8 cellular contexts compared by ENCODE assay signal in genomic region chr17:40647549-40648325, GRCh38. TPM values are rescaled to one million over a fixed set of nuclear protein-coding genes. Genes with fewer than 3 reads are reported as not detected.
DNase-seq lines count a peak whose midpoint lies in the region; ATAC-seq and TF ChIP-seq lines count a peak whose summit lies in the region.

TSS of gene SMARCE1 (minus strand) at chr17:40647818. CDS start at chr17:40645802, 2,016 bp downstream.

- peaks cover 3% of the 10 kb centered on the region for H3F3A ChIP-seq in SK-N-SH (replicated peaks; ENCODE audit: insufficient read depth)

- H3K36me3 Mint-ChIP-seq in activated naive CD4-positive, alpha-beta T cell treated with anti-CD3 and anti-CD28 coated beads, Interleukin-2, amount 10 ng/mL, durations not matched to agents 7 days and 5 days: peaks cover 22% of the 10 kb centered on the region

- peak; percentile 53 for ATAC-seq in GM21786 (IDR thresholded peaks at IDR 0.05; ENCODE audit: unreplicated experiment)

- POLR2A ChIA-PET in SK-N-SH (lab: Yijun Ruan, JAX): interaction anchor here (0.6 to 1.8 kb wide), 5 partner anchors 8 to 513 kb away, joined by 3 to 8 read pairs (median 3); no protein-coding TSS in a partner anchor

- peak within 1 kb of the TSS; percentile 98 for H2AFZ ChIP-seq in SK-N-SH (ENCODE audit: low read depth)

- TF ChIP-seq CTCF in SK-N-SH (IDR thresholded peaks at IDR 0.05) (no peak), subcutaneous adipose tissue (IDR thresholded peaks at IDR 0.05; ENCODE audit: low read depth) (no peak)

- H3K9me3 ChIP-seq in SK-N-SH: no peaks in the 10 kb centered on the region

- peak within 1 kb of the TSS; percentile 97 for H3K27ac Mint-ChIP-seq in activated naive CD4-positive, alpha-beta T cell treated with anti-CD3 and anti-CD28 coated beads, Interleukin-2, amount 10 ng/mL, durations not matched to agents 7 days and 5 days

- no peaks in the 10 kb centered on the region for H4K20me1 ChIP-seq in SK-N-SH (ENCODE audit: insufficient read depth)

- H3K9me3 Mint-ChIP-seq in activated naive CD4-positive, alpha-beta T cell treated with anti-CD3 and anti-CD28 coated beads, Interleukin-2, amount 10 ng/mL, durations not matched to agents 7 days and 5 days: no peaks in the 10 kb centered on the region

- peaks cover 34 to 36% of the 10 kb centered on the region in 2 experiments for H3K36me3 ChIP-seq in SK-N-SH (replicated peaks in 1 of 2; ENCODE audit: control insufficient read depth in 1 of 2, insufficient read depth in 2 of 2, low read length in 1 of 2)

- no peak for TF ChIP-seq RAD21 in SK-N-SH (IDR thresholded peaks at IDR 0.05; ENCODE audit: low read length)

- H3K4me3 Mint-ChIP-seq in activated naive CD4-positive, alpha-beta T cell treated with anti-CD3 and anti-CD28 coated beads, Interleukin-2, amount 10 ng/mL, durations not matched to agents 7 days and 5 days: peak within 1 kb of the TSS; percentile 94

- H3K27me3 ChIP-seq in SK-N-SH (ENCODE audit: insufficient read depth): no peaks in the 10 kb centered on the region

- H3K4me1 Mint-ChIP-seq in activated naive CD4-positive, alpha-beta T cell treated with anti-CD3 and anti-CD28 coated beads, Interleukin-2, amount 10 ng/mL, durations not matched to agents 7 days and 5 days: peaks cover 45% of the 10 kb centered on the region

- peak; percentile 54 for DNase-seq in DMS114 treated with DMSO at 0.1 percent for 48 hours (lab: John Stamatoyannopoulos, UW; ENCODE audit: unreplicated experiment)
- DNase-seq in LoVo (ENCODE audit: low spot score): peak; percentile 73
- peak; percentile 88 for DNase-seq in SK-N-SH
- DNase-seq in activated naive CD4-positive, alpha-beta T cell treated with anti-CD3 and anti-CD28 coated beads, Interleukin-2, amount 10 ng/mL, durations not matched to agents 7 days and 5 days: peak; percentile 84
- DNase-seq in germinal center (ENCODE audit: low spot score): peak; percentile 84
- DNase-seq in non-pigmented ciliary epithelial cell (ENCODE audit: low read depth): peak; percentile 23

- peak within 1 kb of the TSS; percentile 99 for H3K9ac ChIP-seq in SK-N-SH

- H3K27me3 Mint-ChIP-seq in activated naive CD4-positive, alpha-beta T cell treated with anti-CD3 and anti-CD28 coated beads, Interleukin-2, amount 10 ng/mL, durations not matched to agents 7 days and 5 days: peaks cover 6% of the 10 kb centered on the region

- WGBS in SK-N-SH (ENCODE audit: low lambda C conversion rate): 1% methylated on average over 38 of the region's 61 CpGs

- H3K27ac ChIP-seq in SK-N-SH (ENCODE audit: low read depth in 2 of 2, low read length in 1 of 2): peak within 1 kb of the TSS; percentile 92 to 95

- TF ChIP-seq EP300 in SK-N-SH (IDR thresholded peaks at IDR 0.05; ENCODE audit: borderline replicate concordance in 1 of 2, low read depth in 1 of 2, low read length in 1 of 2): peak; percentile 76 to 95; a peak in 3 of 4 replicates

- peaks cover 57% of the 10 kb centered on the region for H3K79me2 ChIP-seq in SK-N-SH (ENCODE audit: insufficient read depth)

- no peaks in the 10 kb centered on the region for H3K9me2 ChIP-seq in SK-N-SH

- H3K4me1 ChIP-seq in SK-N-SH (ENCODE audit: control insufficient read depth in 1 of 2, insufficient read depth in 2 of 2, low read depth in 1 of 2, low read length in 1 of 2): peaks cover 19 to 21% of the 10 kb centered on the region in 2 experiments; a peak in 3 of 4 replicates

- peak within 1 kb of the TSS; percentile 83 for H3K4me2 ChIP-seq in SK-N-SH

- CTCF ChIA-PET in SK-N-SH (lab: Yijun Ruan, JAX): interaction anchor here (0.7 to 3.0 kb wide), 6 partner anchors 12 to 947 kb away, joined by 3 to 16 read pairs (median 4); no protein-coding TSS in a partner anchor
- CTCF ChIA-PET in activated naive CD4-positive, alpha-beta T cell treated with anti-CD3 and anti-CD28 coated beads, Interleukin-2, amount 10 ng/mL, durations not matched to agents 7 days and 5 days (lab: Charles Lee): interaction anchor here (2.0 to 2.6 kb wide), 2 partner anchors 33 to 86 kb away, joined by 6 to 8 read pairs; no protein-coding TSS in a partner anchor

- H3K4me3 ChIP-seq in SK-N-SH (ENCODE audit: low read depth in 2 of 2, low read length in 1 of 2): peak within 1 kb of the TSS; percentile 79 to 97

TF ChIP-seq in SK-N-SH, 30 proteins besides CTCF, POLR2A, EP300 and RAD21:
- peak; percentile 38; the same call in 1 of the 2 replicates for TF ChIP-seq SIN3A (IDR thresholded peaks at IDR 0.05; ENCODE audit: borderline replicate concordance, low read depth, low read length)
- TF ChIP-seq POLR2AphosphoS5 (IDR thresholded peaks at IDR 0.05; ENCODE audit: low read depth, low read length): peak; percentile 65
- TF ChIP-seq TAF1 (IDR thresholded peaks at IDR 0.05; ENCODE audit: borderline replicate concordance, low read depth, low read length): peak; percentile 56
- TF ChIP-seq JUND (IDR thresholded peaks at IDR 0.05): no peak
- TF ChIP-seq YY1 (IDR thresholded peaks at IDR 0.05; ENCODE audit: low read depth): 0 out of 2 replicates have a peak, but pooled peaks have one; percentile 68
- TF ChIP-seq ELF1 (IDR thresholded peaks at IDR 0.05): peak; percentile 65
- peak; percentile 35; the same call in 1 of the 2 replicates for TF ChIP-seq GABPA (IDR thresholded peaks at IDR 0.05; ENCODE audit: low read depth)
- TF ChIP-seq RCOR1 (IDR thresholded peaks at IDR 0.05; ENCODE audit: low read length): no peak
- TF ChIP-seq PBX3 (IDR thresholded peaks at IDR 0.05): 0 out of 2 replicates have a peak, but pooled peaks have one; percentile 10

RNA-seq across cellular contexts. Expression of gene SMARCE1, which starts in this region (rescaled TPM):
- 45.9 and 54.2 TPM in 2 replicates for polyA plus RNA-seq in SK-N-SH (2012; rRNA removed)
- polyA plus RNA-seq in SK-N-SH (2012; cell fraction: cytosol; rRNA removed): 70.8 and 94.7 TPM in 2 replicates
- 19.7 and 34.2 TPM in 2 replicates for polyA plus RNA-seq in SK-N-SH (2012; cell fraction: nucleus; rRNA removed)
- total RNA-seq in subcutaneous adipose tissue: 100 to 1,000 TPM in 1 of 4 donors, 10 to 100 TPM in 3; 76.5 to 111 (median 88.4) TPM

Comparison
In these comparisons a context has a peak if more than half of its experiments do, and no peak if none do; other contexts are left out.
1. Peak in every context shown above with its lines: DNase-seq, ATAC-seq, H3K4me3 ChIP-seq and H3K27ac ChIP-seq.
2. DNase-seq: peak in every context shown above with its lines; median percentile 88 in SK-N-SH; 84 in activated naive CD4-positive, alpha-beta T cell treated with anti-CD3 and anti-CD28 coated beads, Interleukin-2, amount 10 ng/mL, durations not matched to agents 7 days and 5 days; 84 in germinal center; 73 in LoVo; 54 in DMS114 treated with DMSO at 0.1 percent for 48 hours; 23 in non-pigmented ciliary epithelial cell.